In the genomic region with DNA sequence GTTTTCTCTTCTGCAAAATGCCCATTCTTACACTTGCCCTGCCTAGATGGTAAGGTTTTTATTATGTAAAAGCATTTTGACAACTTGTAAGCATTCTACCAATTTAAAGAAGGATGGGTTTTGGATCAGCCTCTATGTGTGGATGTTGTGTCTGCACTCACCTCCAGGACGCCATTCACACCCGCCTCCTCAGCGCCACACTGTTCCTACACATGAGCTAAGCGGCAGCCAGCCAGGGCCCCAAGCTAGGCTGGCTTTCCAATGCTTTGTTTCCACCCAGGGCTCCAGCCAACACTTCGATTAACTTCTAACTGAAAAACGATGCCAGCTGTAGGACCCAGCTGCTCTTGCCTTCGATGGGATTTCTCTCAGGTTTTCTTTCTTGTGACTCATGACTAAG, we compare ENCODE assay signal across 15 cellular contexts.
"Had no signal": no experiment of that assay in that cellular context is flagged by ENCODE, and none has a peak within 500 bp of the region (broad histone marks: within the 10 kb centered on the region; RNA-seq: fewer than 3 reads in every experiment).

No MANE protein-coding gene starts in this region.

- H3K4me1 Mint-ChIP-seq: activated naive CD4-positive, alpha-beta T cell treated with anti-CD3 and anti-CD28 coated beads, Interleukin-2, amount 50 U/mL, for 24 hours had no signal

- H3K9me3 Mint-ChIP-seq: activated naive CD4-positive, alpha-beta T cell treated with anti-CD3 and anti-CD28 coated beads, Interleukin-2, amount 50 U/mL, for 24 hours; effector memory CD8-positive, alpha-beta T cell; natural killer cell treated with Interleukin-12 subunit alpha and Interleukin-12 subunit beta and Interleukin-15 and Interleukin-18, amount 100 ng/mL, for 72 hours had no signal

- H3K4me3 Mint-ChIP-seq: activated naive CD4-positive, alpha-beta T cell treated with anti-CD3 and anti-CD28 coated beads, Interleukin-2, amount 50 U/mL, for 24 hours; effector memory CD8-positive, alpha-beta T cell; natural killer cell treated with Interleukin-12 subunit alpha and Interleukin-12 subunit beta and Interleukin-15 and Interleukin-18, amount 100 ng/mL, for 72 hours had no signal

- H3K36me3 Mint-ChIP-seq: activated naive CD4-positive, alpha-beta T cell treated with anti-CD3 and anti-CD28 coated beads, Interleukin-2, amount 50 U/mL, for 24 hours; natural killer cell treated with Interleukin-12 subunit alpha and Interleukin-12 subunit beta and Interleukin-15 and Interleukin-18, amount 100 ng/mL, for 72 hours had no signal

- H3K27ac Mint-ChIP-seq: activated naive CD4-positive, alpha-beta T cell treated with anti-CD3 and anti-CD28 coated beads, Interleukin-2, amount 50 U/mL, for 24 hours; effector memory CD8-positive, alpha-beta T cell; natural killer cell treated with Interleukin-12 subunit alpha and Interleukin-12 subunit beta and Interleukin-15 and Interleukin-18, amount 100 ng/mL, for 72 hours; progenitor cell of endocrine pancreas had no signal

- DNase-seq: activated CD4-positive, alpha-beta T cell treated with anti-CD3 and anti-CD28 coated beads, Interleukin-2, amount 50 U/mL, for 48 hours; activated gamma-delta T cell; dermis blood vessel endothelial cell; effector memory CD8-positive, alpha-beta T cell; foreskin fibroblast; nucleus accumbens; stimulated activated CD4-positive, alpha-beta T cell treated with anti-CD3 and anti-CD28 coated beads, Interleukin-2, amount 100 ng/mL, for 24 hours; stimulated activated naive CD4-positive, alpha-beta T cell treated with Interleukin-2 at 50 U/mL for 16 hours; substantia nigra; T-helper 2 cell; transverse colon; uterus had no signal

- ATAC-seq: effector memory CD8-positive, alpha-beta T cell; natural killer cell treated with Interleukin-12 subunit alpha and Interleukin-12 subunit beta and Interleukin-15 and Interleukin-18, amount 100 ng/mL, for 72 hours had no signal
